Comparison of ENCODE assay signal across 30 cellular contexts in the genomic region with DNA sequence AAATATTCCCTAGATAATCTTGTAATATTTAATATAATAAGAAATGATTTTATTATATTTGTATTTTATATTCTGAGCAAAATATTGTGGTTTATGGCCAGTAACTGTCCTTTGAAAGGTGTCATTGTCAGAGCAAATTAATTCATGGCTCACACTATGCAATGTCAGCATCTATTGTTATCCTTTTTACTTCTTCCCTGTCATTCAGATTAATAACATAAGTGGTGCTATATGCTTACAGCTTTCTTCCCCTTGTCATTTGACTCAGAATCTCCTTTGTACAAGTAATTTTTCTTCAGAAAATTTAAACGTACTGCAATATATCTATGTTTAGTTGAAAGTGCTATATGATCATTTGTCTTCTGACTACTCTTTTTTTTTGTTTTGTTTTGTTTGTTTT.
"Had no signal": no experiment of that assay in that cellular context is flagged by ENCODE, and none has a peak within 500 bp of the region (broad histone marks: within the 10 kb centered on the region; RNA-seq: fewer than 3 reads in every experiment).

No MANE protein-coding gene starts in this region.

- H3K27me3 Mint-ChIP-seq: naive thymus-derived CD8-positive, alpha-beta T cell; natural killer cell treated with Interleukin-12 subunit alpha and Interleukin-12 subunit beta and Interleukin-15 and Interleukin-18, amount 100 ng/mL, for 72 hours; progenitor cell of endocrine pancreas; stimulated activated naive B cell treated with anti-CD40 and anti-IgM and Interleukin-4, amounts not matched to agents 10 μg/mL and 1 μg/mL and 100 μg/mL, for 72 hours; stimulated activated naive CD8-positive, alpha-beta T cell treated with anti-CD3 and anti-CD28 coated beads, Interleukin-15, Interleukin-2, amounts not matched to agents 100 ng/mL and 50 ng/mL, for 24 hours had no signal

- H2AFZ ChIP-seq: neural progenitor cell, parathyroid adenoma had no signal

- H3K4me1 ChIP-seq: neural progenitor cell, parathyroid adenoma, psoas muscle, right lobe of liver, sigmoid colon, stomach, thyroid gland, tibial nerve, upper lobe of left lung, vagina had no signal

- H3K4me3 Mint-ChIP-seq: naive thymus-derived CD8-positive, alpha-beta T cell; natural killer cell treated with Interleukin-12 subunit alpha and Interleukin-12 subunit beta and Interleukin-15 and Interleukin-18, amount 100 ng/mL, for 72 hours; nephron progenitor cell; neural progenitor cell; stimulated activated effector memory CD8-positive, alpha-beta T cell treated with anti-CD3 and anti-CD28 coated beads, Interleukin-12 subunit alpha, Interleukin-12 subunit beta, amount 100 ng/mL, for 72 hours; stimulated activated naive B cell treated with anti-CD40 and anti-IgM and Interleukin-4, amounts not matched to agents 10 μg/mL and 1 μg/mL and 100 μg/mL, for 72 hours; stimulated activated naive CD8-positive, alpha-beta T cell treated with anti-CD3 and anti-CD28 coated beads, Interleukin-15, Interleukin-2, amounts not matched to agents 100 ng/mL and 50 ng/mL, for 24 hours had no signal

- H3K4me3 ChIP-seq: neural progenitor cell, ovary, psoas muscle, right lobe of liver, sigmoid colon, stomach, thoracic aorta, thyroid gland, tibial nerve, upper lobe of left lung, vagina had no signal

- H3K27ac ChIP-seq: neural progenitor cell, ovary, parathyroid adenoma, psoas muscle, right lobe of liver, sigmoid colon, stomach, thoracic aorta, thyroid gland, tibial nerve, upper lobe of left lung, vagina had no signal

- H3K27ac Mint-ChIP-seq: naive thymus-derived CD8-positive, alpha-beta T cell; natural killer cell treated with Interleukin-12 subunit alpha and Interleukin-12 subunit beta and Interleukin-15 and Interleukin-18, amount 100 ng/mL, for 72 hours; nephron progenitor cell; neural progenitor cell; progenitor cell of endocrine pancreas; stimulated activated effector memory CD8-positive, alpha-beta T cell treated with anti-CD3 and anti-CD28 coated beads, Interleukin-12 subunit alpha, Interleukin-12 subunit beta, amount 100 ng/mL, for 72 hours; stimulated activated naive B cell treated with anti-CD40 and anti-IgM and Interleukin-4, amounts not matched to agents 10 μg/mL and 1 μg/mL and 100 μg/mL, for 72 hours; stimulated activated naive CD8-positive, alpha-beta T cell treated with anti-CD3 and anti-CD28 coated beads, Interleukin-15, Interleukin-2, amounts not matched to agents 100 ng/mL and 50 ng/mL, for 24 hours had no signal

- H3K36me3 Mint-ChIP-seq: naive thymus-derived CD8-positive, alpha-beta T cell; natural killer cell treated with Interleukin-12 subunit alpha and Interleukin-12 subunit beta and Interleukin-15 and Interleukin-18, amount 100 ng/mL, for 72 hours; stimulated activated effector memory CD8-positive, alpha-beta T cell treated with anti-CD3 and anti-CD28 coated beads, Interleukin-12 subunit alpha, Interleukin-12 subunit beta, amount 100 ng/mL, for 72 hours; stimulated activated naive B cell treated with anti-CD40 and anti-IgM and Interleukin-4, amounts not matched to agents 10 μg/mL and 1 μg/mL and 100 μg/mL, for 72 hours had no signal

- H3K27me3 ChIP-seq: neural progenitor cell, ovary, right lobe of liver, sigmoid colon, stomach, thyroid gland, tibial nerve, upper lobe of left lung, vagina had no signal

- DNase-seq: naive thymus-derived CD8-positive, alpha-beta T cell; nephron progenitor cell; occipital lobe; ovary; posterior cingulate gyrus; psoas muscle; right cardiac atrium; right lobe of liver; sigmoid colon; small intestine; stimulated activated CD4-positive, alpha-beta T cell treated with anti-CD3 and anti-CD28 coated beads, Interleukin-15, amount 100 ng/mL, for 24 hours; stimulated activated CD4-positive, alpha-beta T cell treated with anti-CD3 and anti-CD28 coated beads, Interleukin-2, amount 100 ng/mL, for 24 hours; stimulated activated CD4-positive, alpha-beta T cell treated with anti-CD3 and anti-CD28 coated beads, Interleukin-2, amount 100 ng/mL, for 48 hours; stimulated activated CD4-positive, alpha-beta T cell treated with anti-CD3 and anti-CD28 coated beads, Interleukin-4, amount 100 ng/mL, for 24 hours; stimulated activated naive B cell treated with anti-CD40 and anti-IgM and Interleukin-4, amounts not matched to agents 10 μg/mL and 1 μg/mL and 100 μg/mL, for 72 hours; stimulated activated naive CD4-positive, alpha-beta T cell treated with Interleukin-2 at 50 U/mL for 16 hours; stomach; thyroid gland; trophoblast cell; upper lobe of left lung had no signal

- H3K79me2 ChIP-seq: parathyroid adenoma had no signal

- H3K9me3 ChIP-seq: ovary, psoas muscle, right lobe of liver, thoracic aorta, thyroid gland, vagina had no signal

- H3K9ac ChIP-seq: neural progenitor cell, parathyroid adenoma had no signal

- H3K4me1 Mint-ChIP-seq: naive thymus-derived CD8-positive, alpha-beta T cell; nephron progenitor cell; stimulated activated effector memory CD8-positive, alpha-beta T cell treated with anti-CD3 and anti-CD28 coated beads, Interleukin-12 subunit alpha, Interleukin-12 subunit beta, amount 100 ng/mL, for 72 hours; stimulated activated naive B cell treated with anti-CD40 and anti-IgM and Interleukin-4, amounts not matched to agents 10 μg/mL and 1 μg/mL and 100 μg/mL, for 72 hours had no signal

- H3K4me2 ChIP-seq: neural progenitor cell had no signal

- H3K36me3 ChIP-seq: neural progenitor cell, ovary, right lobe of liver, sigmoid colon, stomach, thoracic aorta, thyroid gland, tibial nerve, upper lobe of left lung, vagina had no signal

- ATAC-seq: naive thymus-derived CD8-positive, alpha-beta T cell; natural killer cell treated with Interleukin-12 subunit alpha and Interleukin-12 subunit beta and Interleukin-15 and Interleukin-18, amount 100 ng/mL, for 72 hours; psoas muscle; right cardiac atrium; right lobe of liver; stimulated activated effector memory CD8-positive, alpha-beta T cell treated with anti-CD3 and anti-CD28 coated beads, Interleukin-12 subunit alpha, Interleukin-12 subunit beta, amount 100 ng/mL, for 72 hours; stimulated activated naive B cell treated with anti-CD40 and anti-IgM and Interleukin-4, amounts not matched to agents 10 μg/mL and 1 μg/mL and 100 μg/mL, for 72 hours had no signal

- FAIRE-seq: small intestine, urothelium cell line had no signal
